ENCODE assay signal across 7 cellular contexts in genomic region chr7:43108255-43109011, GRCh38. TPM values are rescaled to one million over a fixed set of nuclear protein-coding genes. Genes with fewer than 3 reads are reported as not detected.
DNase-seq lines count a peak whose midpoint lies in the region; ATAC-seq, FAIRE-seq and TF ChIP-seq lines count a peak whose summit lies in the region.

No MANE protein-coding gene starts in this region.

- no peaks in the 10 kb centered on the region for H3K36me3 Mint-ChIP-seq in brain

- no peak overlapping the region for H3K27ac ChIP-seq in keratinocyte (ENCODE audit: control insufficient read depth, insufficient read depth, low read length)

- H3K27ac Mint-ChIP-seq in brain: peak overlapping the region in 1 of 5 experiments; percentile 93

- no peak overlapping the region for H2AFZ ChIP-seq in keratinocyte (ENCODE audit: control insufficient read depth, low read length)

- H3K79me2 ChIP-seq in keratinocyte (ENCODE audit: control insufficient read depth, insufficient read depth, low read length): no peaks in the 10 kb centered on the region

- H3K9me3 Mint-ChIP-seq in brain: peaks cover 0 to 6% (median 5%) of the 10 kb centered on the region in 5 experiments

- DNase-seq in HUDEP-2 (lab: John Stamatoyannopoulos, UW; ENCODE audit: unreplicated experiment in 76 of 76): peak in 48 of 76 experiments; percentile 1 to 60 (median 18)
- peak; percentile 57 for DNase-seq in SKM-1 treated with dmso at 0.1 percent for 144 hours (lab: John Stamatoyannopoulos, UW; ENCODE audit: unreplicated experiment)
- DNase-seq in keratinocyte (ENCODE audit: low read depth, low spot score): peak; percentile 2
- peak; percentile 56 for DNase-seq in stimulated activated CD4-positive, alpha-beta T cell treated with anti-CD3 and anti-CD28 coated beads, Interleukin-4, amount 100 ng/mL, for 1 hour

- H3K4me3 Mint-ChIP-seq in brain: peak overlapping the region in 1 of 5 experiments; percentile 37

- H3K4me2 ChIP-seq in keratinocyte (ENCODE audit: control insufficient read depth, extremely low read depth, insufficient read depth, low read depth, low read length): no peak overlapping the region

- dilution Hi-C loops in keratinocyte (cut with MboI; ENCODE audit: extremely low pct_ligation_motif_present, low sequenced_read_pairs): no loop called here

- H3K4me1 ChIP-seq in keratinocyte (ENCODE audit: control insufficient read depth, extremely low read depth, insufficient read depth, low read length): peaks cover 2% of the 10 kb centered on the region

- H4K20me1 ChIP-seq in keratinocyte (ENCODE audit: control insufficient read depth, extremely low read depth, insufficient read depth, low read length): no peaks in the 10 kb centered on the region

- peaks cover 19% of the 10 kb centered on the region for H3K27me3 Mint-ChIP-seq in brain

- H3K9me1 ChIP-seq in keratinocyte (ENCODE audit: control insufficient read depth, extremely low read depth, insufficient read depth, low read length): no peaks in the 10 kb centered on the region

- peaks cover 18% of the 10 kb centered on the region for H3K4me1 Mint-ChIP-seq in brain

- peaks cover 36% of the 10 kb centered on the region for H3K27me3 ChIP-seq in keratinocyte (ENCODE audit: control insufficient read depth, extremely low read depth, insufficient read depth, low read length)

- no peaks in the 10 kb centered on the region for H3K36me3 ChIP-seq in keratinocyte (ENCODE audit: control insufficient read depth in 2 of 2, extremely low read depth in 1 of 2, insufficient read depth in 2 of 2, low read length in 2 of 2)

- no peak overlapping the region for H3K9ac ChIP-seq in keratinocyte (ENCODE audit: control insufficient read depth, extremely low read depth, insufficient read depth, low read length)

- TF ChIP-seq CTCF in GM12801 (IDR thresholded peaks at IDR 0.05; ENCODE audit: extremely low read depth, insufficient read length) (peak; percentile 5), brain (conservative IDR thresholded peaks at IDR 0.05) (peak; percentile 68 to 88), keratinocyte (optimal IDR thresholded peaks at IDR 0.05 in 1 of 3, IDR thresholded peaks at IDR 0.05 in 1 of 3, conservative IDR thresholded peaks at IDR 0.05 in 1 of 3; ENCODE audit: extremely low read depth in 1 of 3, insufficient read depth in 2 of 3, low read length in 3 of 3) (peak; percentile 77 to 97 (median 93))

- FAIRE-seq in keratinocyte (lab: Jason Lieb, UNC): peak; percentile 76

- no peak overlapping the region for H3K4me3 ChIP-seq in keratinocyte (ENCODE audit: control insufficient read depth in 2 of 3, extremely low read depth in 1 of 3, insufficient read depth in 2 of 3, low read depth in 1 of 3, low read length in 3 of 3)

- H3K9me3 ChIP-seq in keratinocyte (ENCODE audit: control insufficient read depth, low read depth, low read length): no peaks in the 10 kb centered on the region

- peak; percentile 98 for ATAC-seq in GM21619 (IDR thresholded peaks at IDR 0.05; ENCODE audit: unreplicated experiment)

RNA-seq across cellular contexts. Expression of gene HECW1, which starts 4.0 kb away (rescaled TPM):
- polyA plus RNA-seq in brain (ENCODE audit: insufficient read depth, low read depth, low replicate concordance) (1.7 TPM), keratinocyte (0.01 to 0.04 TPM in 2 of 3 replicates, not detected in the other)
- not detected for polyA plus RNA-seq in keratinocyte (2011; ENCODE audit: low read depth)
- not detected in 2 replicates for polyA plus RNA-seq in keratinocyte (2011; cell fraction: cytosol; rRNA removed)
- polyA plus RNA-seq in keratinocyte (2011; cell fraction: nucleus; rRNA removed): 0.03 and 0.04 TPM in 2 replicates
- polyA plus RNA-seq in keratinocyte (2012; ENCODE audit: low replicate concordance): not detected in 2 replicates
- not detected in 3 replicates for polyA minus RNA-seq in keratinocyte
- polyA minus RNA-seq in keratinocyte (2011; cell fraction: cytosol; rRNA and poly(A)+ RNA removed): not detected
- not detected in 2 replicates for polyA minus RNA-seq in keratinocyte (2011; cell fraction: nucleus; rRNA and poly(A)+ RNA removed)

Comparison
In these comparisons a context has a peak if more than half of its experiments do, and no peak if none do; other contexts are left out.
1. CTCF ChIP-seq: peak in every context shown above with its lines; median percentile 93 in keratinocyte; 78 in brain; 5 in GM12801.
2. DNase-seq: peak in every context shown above with its lines; median percentile 57 in SKM-1 treated with dmso at 0.1 percent for 144 hours; 56 in stimulated activated CD4-positive, alpha-beta T cell treated with anti-CD3 and anti-CD28 coated beads, Interleukin-4, amount 100 ng/mL, for 1 hour; 18 in HUDEP-2; 2 in keratinocyte.